16 cellular contexts compared by ENCODE assay signal in genomic region chrX:151177141-151178027, GRCh38. TPM values are rescaled to one million over a fixed set of nuclear protein-coding genes. Genes with fewer than 3 reads are reported as not detected.
DNase-seq lines count a peak whose midpoint lies in the region; ATAC-seq and TF ChIP-seq lines count a peak whose summit lies in the region.
"Had no signal": no experiment of that assay in that cellular context is flagged by ENCODE, and none has a peak within 500 bp of the region (broad histone marks: within the 10 kb centered on the region; RNA-seq: fewer than 3 reads in every experiment).

No MANE protein-coding gene starts in this region.

- no peak overlapping the region for H3K27ac Mint-ChIP-seq in neural crest cell (ENCODE audit: unreplicated experiment)
- H3K27ac Mint-ChIP-seq in activated naive CD4-positive, alpha-beta T cell treated with anti-CD3 and anti-CD28 coated beads for 36 hours, result no peak overlapping the region
- no peak overlapping the region for H3K27ac Mint-ChIP-seq in CD8-positive, alpha-beta memory T cell
- H3K27ac Mint-ChIP-seq: T-helper 2 cell treated with Interferon-gamma antibody and Interleukin-4, amounts not matched to agents 5 μg/mL and 100 μg/mL, for 36 hours had no signal

- peaks cover 91% of the 10 kb centered on the region for H3K27me3 Mint-ChIP-seq in neural crest cell (ENCODE audit: low read depth)
- peaks cover 49% of the 10 kb centered on the region for H3K27me3 Mint-ChIP-seq in activated naive CD4-positive, alpha-beta T cell treated with anti-CD3 and anti-CD28 coated beads for 36 hours (ENCODE audit: low read depth)
- H3K27me3 Mint-ChIP-seq in CD8-positive, alpha-beta memory T cell, result peaks cover 47 to 58% of the 10 kb centered on the region in 2 donors

- H3K36me3 ChIP-seq in MM.1S (replicated peaks; ENCODE audit: insufficient read depth, low read length) (no peaks in the 10 kb centered on the region), esophagus squamous epithelium (no peaks in the 10 kb centered on the region)
- H3K36me3 ChIP-seq in CD8-positive, alpha-beta memory T cell (ENCODE audit: insufficient read depth, low read length), result no peaks in the 10 kb centered on the region
- H3K36me3 ChIP-seq: BLaER1, pancreas had no signal

- no peaks in the 10 kb centered on the region for H3K79me2 ChIP-seq in MM.1S (ENCODE audit: low read length)

- no peaks in the 10 kb centered on the region for H3F3A ChIP-seq in MM.1S (ENCODE audit: insufficient read depth, low read length)

- no peak for TF ChIP-seq POLR2A in esophagus squamous epithelium (IDR thresholded peaks at IDR 0.05)

- H3K27me3 ChIP-seq in MM.1S (replicated peaks; ENCODE audit: insufficient read depth, low read length) (peaks cover 8% of the 10 kb centered on the region; the same call in 1 of the 2 replicates), esophagus squamous epithelium (peaks cover 0 to 92% (median 3%) of the 10 kb centered on the region in 4 donors)
- no peaks in the 10 kb centered on the region for H3K27me3 ChIP-seq in CD8-positive, alpha-beta memory T cell (ENCODE audit: insufficient read depth, low read length, poor library complexity, severe bottlenecking)

- peaks cover 17% of the 10 kb centered on the region for H3K4me1 Mint-ChIP-seq in neural crest cell
- H3K4me1 Mint-ChIP-seq in activated naive CD4-positive, alpha-beta T cell treated with anti-CD3 and anti-CD28 coated beads for 36 hours (ENCODE audit: low read depth), result peaks cover 5% of the 10 kb centered on the region
- H3K4me1 Mint-ChIP-seq in CD8-positive, alpha-beta memory T cell, result peaks cover 7 to 21% (median 8%) of the 10 kb centered on the region in 3 donors

- H3K9me2 ChIP-seq in MM.1S (replicated peaks; ENCODE audit: insufficient read depth, low read length), result no peaks in the 10 kb centered on the region

- CTCF ChIA-PET in activated naive CD4-positive, alpha-beta T cell treated with anti-CD3 and anti-CD28 coated beads for 36 hours (lab: Charles Lee), result no interaction called here
- CTCF ChIA-PET in CD8-positive, alpha-beta memory T cell (lab: Charles Lee), result no interaction called here

- no peaks in the 10 kb centered on the region for H3K9me3 Mint-ChIP-seq in neural crest cell
- no peaks in the 10 kb centered on the region for H3K9me3 Mint-ChIP-seq in activated naive CD4-positive, alpha-beta T cell treated with anti-CD3 and anti-CD28 coated beads for 36 hours
- H3K9me3 Mint-ChIP-seq in CD8-positive, alpha-beta memory T cell, result peaks cover 0 to 3% (median 2%) of the 10 kb centered on the region in 5 donors
- H3K9me3 Mint-ChIP-seq: T-helper 2 cell treated with Interferon-gamma antibody and Interleukin-4, amounts not matched to agents 5 μg/mL and 100 μg/mL, for 36 hours had no signal

- DNase-seq in COLO668 (lab: John Stamatoyannopoulos, UW; ENCODE audit: unreplicated experiment) (peak; percentile 29), MM.1S (no peak), esophagus squamous epithelium (lab: John Stamatoyannopoulos, UW) (no peak), neural crest cell (ENCODE audit: low read depth, low spot score) (peak; percentile 22), NCI-H1092 (lab: John Stamatoyannopoulos, UW) (no peak)
- DNase-seq in activated naive CD4-positive, alpha-beta T cell treated with anti-CD3 and anti-CD28 coated beads for 36 hours, result no peak
- DNase-seq in CD8-positive, alpha-beta memory T cell, result no peak
- DNase-seq: activated CD4-positive, alpha-beta T cell treated with anti-CD3 and anti-CD28 coated beads, Interleukin-2, amount 50 U/mL, for 4 hours; activated naive CD4-positive, alpha-beta T cell treated with Interleukin-2 at 50 U/mL for 16 hours; GF-D8; stimulated activated CD4-positive, alpha-beta T cell treated with anti-CD3 and anti-CD28 coated beads, Interleukin-1b, Interleukin-23, amount 100 ng/mL, for 48 hours had no signal

- no peak overlapping the region for H3K9ac ChIP-seq in MM.1S (ENCODE audit: low read length)
- H3K9ac ChIP-seq: BLaER1 had no signal

- 30% methylated on average over 15 of the region's 96 CpGs; no CpG with 5 or more reads in 1 of the 2 donors for WGBS in esophagus squamous epithelium, 2 donors

- peak overlapping the region; percentile 76 for H3K4me2 ChIP-seq in MM.1S (ENCODE audit: low read depth, low read length)
- H3K4me2 ChIP-seq: BLaER1 had no signal

- POLR2A ChIA-PET in CD8-positive, alpha-beta memory T cell (lab: Charles Lee), result no interaction called here

- peaks cover 20% of the 10 kb centered on the region for H3K36me3 Mint-ChIP-seq in neural crest cell (ENCODE audit: low read depth)
- H3K36me3 Mint-ChIP-seq in activated naive CD4-positive, alpha-beta T cell treated with anti-CD3 and anti-CD28 coated beads for 36 hours (ENCODE audit: low read depth), result no peaks in the 10 kb centered on the region
- no peaks in the 10 kb centered on the region for H3K36me3 Mint-ChIP-seq in CD8-positive, alpha-beta memory T cell

- peak overlapping the region; percentile 88 for H3K4me3 Mint-ChIP-seq in neural crest cell
- H3K4me3 Mint-ChIP-seq in activated naive CD4-positive, alpha-beta T cell treated with anti-CD3 and anti-CD28 coated beads for 36 hours, result no peak overlapping the region
- no peak overlapping the region for H3K4me3 Mint-ChIP-seq in CD8-positive, alpha-beta memory T cell
- H3K4me3 Mint-ChIP-seq: T-helper 2 cell treated with Interferon-gamma antibody and Interleukin-4, amounts not matched to agents 5 μg/mL and 100 μg/mL, for 36 hours had no signal

- no peaks in the 10 kb centered on the region for H3K9me3 ChIP-seq in MM.1S (replicated peaks; ENCODE audit: insufficient read depth, low read length)
- H3K9me3 ChIP-seq in esophagus squamous epithelium, result peaks cover 0 to 12% (median 0%) of the 10 kb centered on the region in 3 donors
- no peaks in the 10 kb centered on the region for H3K9me3 ChIP-seq in CD8-positive, alpha-beta memory T cell (ENCODE audit: low read length)
- H3K9me3 ChIP-seq: pancreas had no signal

- no peak for ATAC-seq in HG03097 (IDR thresholded peaks at IDR 0.05; ENCODE audit: low FRiP score, unreplicated experiment)

- H3K4me3 ChIP-seq in MM.1S (ENCODE audit: low read length) (peak overlapping the region; percentile 50), esophagus squamous epithelium (peak overlapping the region; percentile 9 to 48 (median 28))
- no peak overlapping the region for H3K4me3 ChIP-seq in CD8-positive, alpha-beta memory T cell (ENCODE audit: low read length)
- H3K4me3 ChIP-seq: BLaER1 had no signal

- no peaks in the 10 kb centered on the region for H4K20me1 ChIP-seq in MM.1S (ENCODE audit: insufficient read depth, low read length)
- H4K20me1 ChIP-seq: BLaER1 had no signal

- intact Hi-C loops in esophagus squamous epithelium (cut with DNase I), result no loop called here
- intact Hi-C loops in activated naive CD4-positive, alpha-beta T cell treated with anti-CD3 and anti-CD28 coated beads for 36 hours (cut with micrococcal nuclease), result no loop called here

- H3K4me1 ChIP-seq in MM.1S (ENCODE audit: low read length) (no peaks in the 10 kb centered on the region), esophagus squamous epithelium (peaks cover 0 to 23% (median 0%) of the 10 kb centered on the region in 3 donors)
- H3K4me1 ChIP-seq in CD8-positive, alpha-beta memory T cell (ENCODE audit: insufficient read depth, low read length), result no peaks in the 10 kb centered on the region
- H3K4me1 ChIP-seq: BLaER1, pancreas had no signal

- peak overlapping the region; percentile 38 for H2AFZ ChIP-seq in MM.1S (ENCODE audit: low read length)

- TF ChIP-seq CTCF in MM.1S (IDR thresholded peaks at IDR 0.05; ENCODE audit: low read length), result no peak
- TF ChIP-seq CTCF in esophagus squamous epithelium (IDR thresholded peaks at IDR 0.05), result no peak
- TF ChIP-seq CTCF in neural crest cell (conservative IDR thresholded peaks at IDR 0.05), result no peak

- H3K27ac ChIP-seq in MM.1S (ENCODE audit: low read length) (no peak overlapping the region), esophagus squamous epithelium (no peak overlapping the region)
- H3K27ac ChIP-seq in CD8-positive, alpha-beta memory T cell (ENCODE audit: low read depth, low read length), result no peak overlapping the region
- H3K27ac ChIP-seq: BLaER1, pancreas had no signal

RNA-seq across cellular contexts. Expression of gene GPR50, which starts 1.0 kb away (rescaled TPM):
- under 1 TPM in 2 of 4 donors, not detected in 2; 0.18 to 0.19 TPM for total RNA-seq in esophagus squamous epithelium
- 3.7 and 4.4 TPM in 2 replicates for total RNA-seq in neural crest cell
- not detected for total RNA-seq in activated naive CD4-positive, alpha-beta T cell treated with anti-CD3 and anti-CD28 coated beads for 36 hours
- total RNA-seq in CD8-positive, alpha-beta memory T cell, result not detected
- not detected for polyA plus RNA-seq in CD8-positive, alpha-beta memory T cell
- total RNA-seq: LHCN-M2, pancreas had no signal
- polyA plus RNA-seq: pancreas had no signal

Comparison
In these comparisons a context has a peak if more than half of its experiments do, and no peak if none do; other contexts are left out.
1. DNase-seq: peak in COLO668 (single experiment) and neural crest cell (single experiment); none in MM.1S (single experiment), esophagus squamous epithelium (single experiment), activated naive CD4-positive, alpha-beta T cell treated with anti-CD3 and anti-CD28 coated beads for 36 hours (single experiment), NCI-H1092 (single experiment) and CD8-positive, alpha-beta memory T cell (0 of 5).